Comparison of ENCODE assay signal across 19 cellular contexts in the genomic region with DNA sequence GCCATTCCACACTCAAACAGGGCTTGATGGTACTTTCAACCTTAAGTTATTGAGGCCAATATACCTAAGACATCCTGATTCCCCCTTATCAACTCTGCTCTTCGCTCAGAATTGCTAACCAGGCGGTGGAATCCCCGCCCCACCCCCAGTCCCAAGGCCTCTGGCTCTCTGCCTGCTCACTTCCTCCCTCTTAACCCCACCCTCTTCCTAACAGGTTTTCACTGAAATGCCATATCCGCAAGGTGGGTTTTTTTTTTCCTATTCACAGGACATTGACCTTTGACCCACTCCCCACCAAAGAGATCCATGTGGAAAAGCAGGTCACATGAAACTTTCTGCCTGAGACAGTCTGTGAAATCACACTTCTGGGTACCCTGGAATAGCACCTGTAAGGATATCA.
DNase-seq lines count a peak whose midpoint lies in the region; ATAC-seq and FAIRE-seq lines count a peak whose summit lies in the region.
"Had no signal": no experiment of that assay in that cellular context is flagged by ENCODE, and none has a peak within 500 bp of the region (broad histone marks: within the 10 kb centered on the region; RNA-seq: fewer than 3 reads in every experiment).

No MANE protein-coding gene starts in this region.

- H3K36me3 Mint-ChIP-seq in activated naive CD4-positive, alpha-beta T cell treated with anti-CD3 and anti-CD28 coated beads for 36 hours (ENCODE audit: low read depth): peaks cover 8% of the 10 kb centered on the region
- no peaks in the 10 kb centered on the region for H3K36me3 Mint-ChIP-seq in activated naive CD4-positive, alpha-beta T cell treated with anti-CD3 and anti-CD28 coated beads, Interleukin-2, amount 10 ng/mL, durations not matched to agents 7 days and 5 days
- H3K36me3 Mint-ChIP-seq in activated CD8-positive, alpha-beta T cell treated with anti-CD3 and anti-CD28 coated beads, Interleukin-2, amount 10 ng/mL, durations not matched to agents 7 days and 5 days (ENCODE audit: low read depth): peaks cover 10% of the 10 kb centered on the region

- H3K27me3 ChIP-seq in iPS-20b (ENCODE audit: insufficient read depth, low read length): no peaks in the 10 kb centered on the region
- H3K27me3 ChIP-seq in small intestine (ENCODE audit: control insufficient read depth in 2 of 2, insufficient read depth in 2 of 2, low read length in 2 of 2): no peaks in the 10 kb centered on the region
- H3K27me3 ChIP-seq: dorsolateral prefrontal cortex, SJCRH30 had no signal

- no peak overlapping the region; the same call in 1 of the 2 replicates for H3K4me3 ChIP-seq in iPS-20b (ENCODE audit: low read length)
- no peak overlapping the region for H3K4me3 ChIP-seq in small intestine (ENCODE audit: low read depth in 1 of 2, low read length in 2 of 2)
- H3K4me3 ChIP-seq: dorsolateral prefrontal cortex, psoas muscle, SJCRH30 had no signal

- no peak for ATAC-seq in activated CD8-positive, alpha-beta T cell treated with anti-CD3 and anti-CD28 coated beads, Interleukin-2, amount 10 ng/mL, durations not matched to agents 7 days and 5 days

- no peak overlapping the region for H3K27ac Mint-ChIP-seq in activated naive CD4-positive, alpha-beta T cell treated with anti-CD3 and anti-CD28 coated beads for 36 hours
- no peak overlapping the region for H3K27ac Mint-ChIP-seq in activated naive CD4-positive, alpha-beta T cell treated with anti-CD3 and anti-CD28 coated beads, Interleukin-2, amount 10 ng/mL, durations not matched to agents 7 days and 5 days
- peak overlapping the region; percentile 39 for H3K27ac Mint-ChIP-seq in activated CD8-positive, alpha-beta T cell treated with anti-CD3 and anti-CD28 coated beads, Interleukin-2, amount 10 ng/mL, durations not matched to agents 7 days and 5 days
- H3K27ac Mint-ChIP-seq: activated T-helper 2 cell treated with anti-CD3 and anti-CD28 coated beads, Interferon-gamma antibody, Interleukin-2, Interleukin-4, amounts not matched to agents 10 μg/mL and 5 μg/mL and 100 μg/mL, durations not matched to agents 14 hours and 24 hours and 36 hours had no signal

- 15 to 44% (median 26%) methylated on average over 4 of the region's 4 CpGs for WGBS in small intestine, 3 donors

- peak overlapping the region; percentile 15 for H3K27ac ChIP-seq in iPS-20b (ENCODE audit: low read length)
- H3K27ac ChIP-seq in small intestine (ENCODE audit: low read depth in 1 of 2, low read length in 1 of 2): peak overlapping the region; percentile 14 to 57
- H3K27ac ChIP-seq: psoas muscle, SJCRH30 had no signal

- peak; percentile 48 for DNase-seq in activated naive CD4-positive, alpha-beta T cell treated with anti-CD3 and anti-CD28 coated beads for 36 hours
- no peak for DNase-seq in activated naive CD4-positive, alpha-beta T cell treated with anti-CD3 and anti-CD28 coated beads, Interleukin-2, amount 10 ng/mL, durations not matched to agents 7 days and 5 days
- no peak for DNase-seq in activated CD8-positive, alpha-beta T cell treated with anti-CD3 and anti-CD28 coated beads, Interleukin-2, amount 10 ng/mL, durations not matched to agents 7 days and 5 days
- peak; percentile 90 for DNase-seq in small intestine
- DNase-seq in mesenteric fat pad (ENCODE audit: low spot score): no peak
- no peak for DNase-seq in frontal cortex (ENCODE audit: low spot score in 2 of 2)
- no peak for DNase-seq in NCI-H2029 treated with DMSO at 0.1 percent for 48 hours (lab: John Stamatoyannopoulos, UW)
- DNase-seq: 8988T; activated CD4-positive, alpha-beta T cell treated with anti-CD3 and anti-CD28 coated beads, Interleukin-2, amount 50 U/mL, for 48 hours; CD8-positive, alpha-beta memory T cell; dorsolateral prefrontal cortex; MV-4-11; NK-92 treated with Interleukin-12 subunit alpha and Interleukin-12 subunit beta, amount 100 ng/mL, for 24 hours; psoas muscle; SJCRH30; stimulated activated CD8-positive, alpha-beta memory T cell treated with anti-CD3 and anti-CD28 coated beads, Interleukin-4, amount 100 ng/mL, for 48 hours; T1000 had no signal

- POLR2A ChIA-PET in activated CD8-positive, alpha-beta T cell treated with anti-CD3 and anti-CD28 coated beads, Interleukin-2, amount 10 ng/mL, durations not matched to agents 7 days and 5 days (lab: Charles Lee): no interaction called here

- intact Hi-C loops in activated naive CD4-positive, alpha-beta T cell treated with anti-CD3 and anti-CD28 coated beads for 36 hours (cut with micrococcal nuclease): no loop called here

- CTCF ChIA-PET in activated naive CD4-positive, alpha-beta T cell treated with anti-CD3 and anti-CD28 coated beads for 36 hours (lab: Charles Lee): interaction anchor here (1.0 to 1.2 kb wide), 2 partner anchors 10 to 29 kb away, joined by 3 to 4 read pairs; no protein-coding TSS in a partner anchor
- CTCF ChIA-PET in activated naive CD4-positive, alpha-beta T cell treated with anti-CD3 and anti-CD28 coated beads, Interleukin-2, amount 10 ng/mL, durations not matched to agents 7 days and 5 days (lab: Charles Lee): no interaction called here
- CTCF ChIA-PET in activated CD8-positive, alpha-beta T cell treated with anti-CD3 and anti-CD28 coated beads, Interleukin-2, amount 10 ng/mL, durations not matched to agents 7 days and 5 days (lab: Charles Lee): no interaction called here

- no peak overlapping the region for H3K4me3 Mint-ChIP-seq in activated naive CD4-positive, alpha-beta T cell treated with anti-CD3 and anti-CD28 coated beads for 36 hours
- no peak overlapping the region for H3K4me3 Mint-ChIP-seq in activated naive CD4-positive, alpha-beta T cell treated with anti-CD3 and anti-CD28 coated beads, Interleukin-2, amount 10 ng/mL, durations not matched to agents 7 days and 5 days
- H3K4me3 Mint-ChIP-seq in activated CD8-positive, alpha-beta T cell treated with anti-CD3 and anti-CD28 coated beads, Interleukin-2, amount 10 ng/mL, durations not matched to agents 7 days and 5 days: no peak overlapping the region
- H3K4me3 Mint-ChIP-seq: CD8-positive, alpha-beta memory T cell had no signal

- peaks cover 19% of the 10 kb centered on the region for H3K4me1 Mint-ChIP-seq in activated naive CD4-positive, alpha-beta T cell treated with anti-CD3 and anti-CD28 coated beads for 36 hours (ENCODE audit: low read depth)
- peaks cover 20% of the 10 kb centered on the region for H3K4me1 Mint-ChIP-seq in activated naive CD4-positive, alpha-beta T cell treated with anti-CD3 and anti-CD28 coated beads, Interleukin-2, amount 10 ng/mL, durations not matched to agents 7 days and 5 days
- peaks cover 28% of the 10 kb centered on the region for H3K4me1 Mint-ChIP-seq in activated CD8-positive, alpha-beta T cell treated with anti-CD3 and anti-CD28 coated beads, Interleukin-2, amount 10 ng/mL, durations not matched to agents 7 days and 5 days (ENCODE audit: low read depth)

- no peaks in the 10 kb centered on the region for H3K9me3 Mint-ChIP-seq in activated naive CD4-positive, alpha-beta T cell treated with anti-CD3 and anti-CD28 coated beads for 36 hours
- H3K9me3 Mint-ChIP-seq in activated naive CD4-positive, alpha-beta T cell treated with anti-CD3 and anti-CD28 coated beads, Interleukin-2, amount 10 ng/mL, durations not matched to agents 7 days and 5 days: no peaks in the 10 kb centered on the region
- H3K9me3 Mint-ChIP-seq in activated CD8-positive, alpha-beta T cell treated with anti-CD3 and anti-CD28 coated beads, Interleukin-2, amount 10 ng/mL, durations not matched to agents 7 days and 5 days (ENCODE audit: insufficient read depth): no peaks in the 10 kb centered on the region
- H3K9me3 Mint-ChIP-seq: activated T-helper 2 cell treated with anti-CD3 and anti-CD28 coated beads, Interferon-gamma antibody, Interleukin-2, Interleukin-4, amounts not matched to agents 10 μg/mL and 5 μg/mL and 100 μg/mL, durations not matched to agents 14 hours and 24 hours and 36 hours; CD8-positive, alpha-beta memory T cell had no signal

- H3K9me3 ChIP-seq in iPS-20b (ENCODE audit: insufficient read depth, low read depth, low read length) (no peaks in the 10 kb centered on the region), small intestine (ENCODE audit: control insufficient read depth, low read depth) (no peaks in the 10 kb centered on the region)
- H3K9me3 ChIP-seq: psoas muscle, SJCRH30 had no signal

- H3K4me1 ChIP-seq in iPS-20b (ENCODE audit: insufficient read depth, low read length) (peaks cover 14% of the 10 kb centered on the region), small intestine (ENCODE audit: control insufficient read depth in 2 of 2, insufficient read depth in 1 of 2, low read depth in 1 of 2, low read length in 1 of 2) (peaks cover 6 to 26% of the 10 kb centered on the region in 2 donors)
- H3K4me1 ChIP-seq: SJCRH30 had no signal

- peak overlapping the region; percentile 41; the same call in 1 of the 2 replicates for H3K9ac ChIP-seq in iPS-20b (ENCODE audit: low read depth, low read length)

- FAIRE-seq in small intestine (lab: Jason Lieb, UNC) (no peak), frontal cortex (lab: Jason Lieb, UNC) (no peak)

- peaks cover 15% of the 10 kb centered on the region for H3K36me3 ChIP-seq in iPS-20b (ENCODE audit: insufficient read depth, low read depth, low read length)
- peaks cover 0 to 3% of the 10 kb centered on the region in 2 donors for H3K36me3 ChIP-seq in small intestine (ENCODE audit: control insufficient read depth in 2 of 2, insufficient read depth in 2 of 2, low read length in 2 of 2)
- H3K36me3 ChIP-seq: SJCRH30 had no signal

- H3K27me3 Mint-ChIP-seq in activated naive CD4-positive, alpha-beta T cell treated with anti-CD3 and anti-CD28 coated beads for 36 hours (ENCODE audit: low read depth): no peaks in the 10 kb centered on the region
- no peaks in the 10 kb centered on the region for H3K27me3 Mint-ChIP-seq in activated naive CD4-positive, alpha-beta T cell treated with anti-CD3 and anti-CD28 coated beads, Interleukin-2, amount 10 ng/mL, durations not matched to agents 7 days and 5 days
- H3K27me3 Mint-ChIP-seq in activated CD8-positive, alpha-beta T cell treated with anti-CD3 and anti-CD28 coated beads, Interleukin-2, amount 10 ng/mL, durations not matched to agents 7 days and 5 days (ENCODE audit: low read depth): no peaks in the 10 kb centered on the region
- H3K27me3 Mint-ChIP-seq: CD8-positive, alpha-beta memory T cell had no signal

Comparison
In these comparisons a context has a peak if more than half of its experiments do, and no peak if none do; other contexts are left out.
1. DNase-seq: peak in activated naive CD4-positive, alpha-beta T cell treated with anti-CD3 and anti-CD28 coated beads for 36 hours (single experiment) and small intestine (single experiment); none in activated naive CD4-positive, alpha-beta T cell treated with anti-CD3 and anti-CD28 coated beads, Interleukin-2, amount 10 ng/mL, durations not matched to agents 7 days and 5 days (single experiment), activated CD8-positive, alpha-beta T cell treated with anti-CD3 and anti-CD28 coated beads, Interleukin-2, amount 10 ng/mL, durations not matched to agents 7 days and 5 days (single experiment), mesenteric fat pad (single experiment), frontal cortex (0 of 2) and NCI-H2029 treated with DMSO at 0.1 percent for 48 hours (single experiment).